Comparison of ENCODE assay signal across 16 cellular contexts in the genomic region with DNA sequence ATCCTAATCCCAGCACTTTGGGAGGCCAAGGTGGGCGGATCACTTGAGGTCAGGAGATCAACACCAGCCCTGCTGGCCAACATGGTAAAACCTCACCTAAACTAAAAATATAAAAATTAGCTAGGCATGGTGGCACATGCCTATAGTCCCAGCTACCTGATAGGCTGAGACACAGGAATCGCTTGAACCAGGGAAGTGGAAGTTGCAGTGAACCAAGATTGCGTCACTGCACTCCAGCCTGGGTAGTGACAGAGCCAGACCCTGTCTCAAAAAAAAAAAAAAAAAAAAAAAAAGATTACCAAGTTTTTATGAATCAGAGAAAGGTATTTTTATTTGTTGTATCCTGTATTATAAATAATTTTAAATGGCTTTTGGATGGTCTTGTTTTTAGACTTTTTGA.
"Had no signal": no experiment of that assay in that cellular context is flagged by ENCODE, and none has a peak within 500 bp of the region (broad histone marks: within the 10 kb centered on the region; RNA-seq: fewer than 3 reads in every experiment).

No MANE protein-coding gene starts in this region.

- H3K4me2 ChIP-seq: smooth muscle cell had no signal

- H3K27ac ChIP-seq: adrenal gland, lower lobe of right lung, right atrium auricular region, transverse colon had no signal

- DNase-seq: activated CD4-positive, alpha-beta T cell treated with anti-CD3 and anti-CD28 coated beads, Interleukin-2, amount 50 U/mL, for 1 hour; activated naive CD4-positive, alpha-beta T cell treated with anti-CD3 and anti-CD28 coated beads, Interleukin-2, amount 50 U/mL, for 16 hours; activated T-cell treated with anti-CD3 and anti-CD28 coated beads, Interleukin-2, amount 50 U/mL, for 24 hours; dermis blood vessel endothelial cell; left colon; lower lobe of right lung; nephron progenitor cell; occipital lobe; stimulated activated CD4-positive, alpha-beta T cell treated with anti-CD3 and anti-CD28 coated beads, Interleukin-4, amount 100 ng/mL, for 4 hours; stimulated activated CD8-positive, alpha-beta memory T cell treated with anti-CD3 and anti-CD28 coated beads, Interleukin-4, amount 100 ng/mL, for 48 hours; stimulated activated naive CD8-positive, alpha-beta T cell treated with anti-CD3 and anti-CD28 coated beads, Interleukin-15, Interleukin-2, amounts not matched to agents 100 U/mL and 50 U/mL, for 24 hours; transverse colon had no signal

- H3K9me3 ChIP-seq: adrenal gland, lower lobe of right lung, right atrium auricular region, transverse colon had no signal

- ATAC-seq: activated CD4-positive, CD25-positive, alpha-beta regulatory T cell treated with anti-CD3 and anti-CD28 coated beads, Interleukin-2, amount 50 U/mL, for 24 hours; left colon; lower lobe of right lung; stimulated activated naive CD8-positive, alpha-beta T cell treated with anti-CD3 and anti-CD28 coated beads, Interleukin-15, Interleukin-2, amounts not matched to agents 100 U/mL and 50 U/mL, for 24 hours had no signal

- H3K4me3 ChIP-seq: adrenal gland, lower lobe of right lung, right atrium auricular region, smooth muscle cell, transverse colon had no signal

- H3K27me3 ChIP-seq: adrenal gland, right atrium auricular region, transverse colon had no signal

- H3K4me1 ChIP-seq: adrenal gland, lower lobe of right lung, right atrium auricular region, transverse colon had no signal
